Comparison of ENCODE assay signal across 14 cellular contexts in genomic region chr11:122681731-122682130, GRCh38. TPM values are rescaled to one million over a fixed set of nuclear protein-coding genes. Genes with fewer than 3 reads are reported as not detected.
A peak's percentile ranks its signal among the peaks of the same experiment; 100 is the strongest.
DNase-seq lines count a peak whose midpoint lies in the region; ATAC-seq, FAIRE-seq and TF ChIP-seq lines count a peak whose summit lies in the region.
"Had no signal": no experiment of that assay in that cellular context is flagged by ENCODE, and none has a peak within 500 bp of the region (broad histone marks: within the 10 kb centered on the region; RNA-seq: fewer than 3 reads in every experiment).

No MANE protein-coding gene starts in this region.

- FAIRE-seq in A549 (lab: Jason Lieb, UNC) = no peak

- no peak for TF ChIP-seq POLR2A in A549 (IDR thresholded peaks at IDR 0.05; ENCODE audit: low read length)

- no peaks in the 10 kb centered on the region for H3K36me3 Mint-ChIP-seq in glutamatergic neuron (ENCODE audit: unreplicated experiment)
- H3K36me3 Mint-ChIP-seq: T-cell had no signal

- H3K4me1 ChIP-seq in A549 = peaks cover 53% of the 10 kb centered on the region
- H3K4me1 ChIP-seq in PC-3 (ENCODE audit: insufficient read depth, low read length) = peaks cover 7% of the 10 kb centered on the region
- H3K4me1 ChIP-seq: colonic mucosa, right atrium auricular region had no signal

- no TSS peak for BruUV-seq in PC-3 (replicated peaks; lab: Mats Ljungman, UMichigan)

- peaks cover 3% of the 10 kb centered on the region; the same call in 1 of the 2 replicates for H4K20me1 ChIP-seq in PC-3 (ENCODE audit: low read length)

- H3K4me3 ChIP-seq in A549 (no peak overlapping the region), GM12875 (ENCODE audit: low read depth, low read length) (no peak overlapping the region), PC-3 (ENCODE audit: low read length) (no peak overlapping the region), H7 (ENCODE audit: insufficient read depth, low read depth, low read length) (no peak overlapping the region)
- H3K4me3 ChIP-seq: colonic mucosa, right atrium auricular region had no signal

- H3K27ac Mint-ChIP-seq in glutamatergic neuron (ENCODE audit: unreplicated experiment) = peak overlapping the region; percentile 64

- DNase-seq in A549 (ENCODE audit: low read depth in 1 of 2, low spot score in 1 of 2) (peak in 1 of 2 experiments; percentile 38), PC-3 (peak; percentile 37), glutamatergic neuron (peak; percentile 36), H7 (no peak), foreskin melanocyte (no peak)
- no peak for DNase-seq in stimulated activated CD4-positive, alpha-beta T cell treated with anti-CD3 and anti-CD28 coated beads, Interleukin-2, amount 100 ng/mL, for 24 hours
- DNase-seq: activated naive CD4-positive, alpha-beta T cell treated with Interleukin-2 at 50 U/mL for 16 hours; colonic mucosa; NCI-H1436; NK-92 treated with Interleukin-12 subunit alpha and Interleukin-12 subunit beta, amount 100 ng/mL, for 24 hours; T-cell had no signal

- TF ChIP-seq RAD21 in A549 (conservative IDR thresholded peaks at IDR 0.05 in 1 of 2, IDR thresholded peaks at IDR 0.05 in 1 of 2) = no peak

- ATAC-seq in A549 (peak; percentile 61 to 69; a peak in 4 of 6 replicates), PC-3 (peak; percentile 71), GM18868 (IDR thresholded peaks at IDR 0.05; ENCODE audit: unreplicated experiment) (no peak)

- no peak overlapping the region for H3K9ac ChIP-seq in PC-3 (ENCODE audit: low read length)

- H3K9me3 ChIP-seq in A549 (no peaks in the 10 kb centered on the region), PC-3 (ENCODE audit: low read length) (no peaks in the 10 kb centered on the region)
- H3K9me3 ChIP-seq: colonic mucosa, right atrium auricular region had no signal

- peaks cover 81% of the 10 kb centered on the region for H3K79me2 ChIP-seq in PC-3 (ENCODE audit: low read length)

- CTCF ChIA-PET in A549 (lab: Yijun Ruan, JAX) = interaction anchor here (1.3 to 3.0 kb wide), 2 partner anchors 100 to 172 kb away, joined by 3 to 8 read pairs; no protein-coding TSS in a partner anchor
- CTCF ChIA-PET in PC-3 (lab: Charles Lee) = interaction anchor here (0.6 kb wide), 1 partner anchor 30 kb away, joined by 4 read pairs; no protein-coding TSS in a partner anchor

- H2AFZ ChIP-seq in PC-3 (ENCODE audit: low read length) = no peak overlapping the region

- H3K36me3 ChIP-seq in PC-3 (ENCODE audit: low read depth, low read length) (no peaks in the 10 kb centered on the region), H7 (replicated peaks; ENCODE audit: control insufficient read depth, insufficient read depth, low read length) (no peaks in the 10 kb centered on the region)
- H3K36me3 ChIP-seq: colonic mucosa, right atrium auricular region had no signal

- H3K27ac ChIP-seq in A549 (peak overlapping the region; percentile 27 to 53; a peak in 3 of 6 replicates), PC-3 (ENCODE audit: low read length) (no peak overlapping the region)
- H3K27ac ChIP-seq: colonic mucosa, right atrium auricular region had no signal

- WGBS in A549 (ENCODE audit: missing lambda C conversion rate) = 33% methylated on average over 7 of the region's 7 CpGs

- H3K4me2 ChIP-seq in A549 (peak overlapping the region; percentile 60), PC-3 (ENCODE audit: low read length) (no peak overlapping the region)

- intact Hi-C loops in PC-3 (cut with micrococcal nuclease) = no loop called here

- TF ChIP-seq EP300 in A549 (IDR thresholded peaks at IDR 0.05) = no peak

- H3K4me3 Mint-ChIP-seq in glutamatergic neuron (ENCODE audit: unreplicated experiment) = no peak overlapping the region
- H3K4me3 Mint-ChIP-seq: T-cell had no signal

- POLR2A ChIA-PET in A549 (lab: Yijun Ruan, JAX) (no interaction called here), PC-3 (lab: Charles Lee; ENCODE audit: unreplicated experiment) (no interaction called here)

- H3K9me2 ChIP-seq in PC-3 (replicated peaks; ENCODE audit: low read length) = no peaks in the 10 kb centered on the region

- H3F3A ChIP-seq in PC-3 (ENCODE audit: low read length, unreplicated experiment) = no peaks in the 10 kb centered on the region

- H3K27me3 ChIP-seq in PC-3 (ENCODE audit: low read length) (no peaks in the 10 kb centered on the region), H7 (ENCODE audit: control insufficient read depth, insufficient read depth, low read length) (no peaks in the 10 kb centered on the region)
- H3K27me3 ChIP-seq: colonic mucosa, right atrium auricular region had no signal

- no peaks in the 10 kb centered on the region for H3K9me3 Mint-ChIP-seq in glutamatergic neuron (ENCODE audit: unreplicated experiment)
- H3K9me3 Mint-ChIP-seq: T-cell had no signal

- no peaks in the 10 kb centered on the region for H3K27me3 Mint-ChIP-seq in glutamatergic neuron (ENCODE audit: unreplicated experiment)
- H3K27me3 Mint-ChIP-seq: T-cell had no signal

- peaks cover 17% of the 10 kb centered on the region for H3K4me1 Mint-ChIP-seq in glutamatergic neuron (ENCODE audit: low read depth, unreplicated experiment)

- no peak for TF ChIP-seq CTCF in A549 (IDR thresholded peaks at IDR 0.05)
- 0 out of 2 replicates have a peak, but pooled peaks have one; percentile 14 for TF ChIP-seq CTCF in GM12875 (IDR thresholded peaks at IDR 0.05; ENCODE audit: borderline replicate concordance, insufficient read depth, low read depth, low read length)
- no peak for TF ChIP-seq CTCF in PC-3 (conservative IDR thresholded peaks at IDR 0.05; ENCODE audit: low read depth, low read length)
- TF ChIP-seq CTCF in glutamatergic neuron (IDR thresholded peaks at IDR 0.05; ENCODE audit: partially characterized antibody, unreplicated experiment) = no peak

TF ChIP-seq in A549, 52 proteins besides CTCF, POLR2A, EP300 and RAD21:
- TF ChIP-seq HDAC2 (IDR thresholded peaks at IDR 0.05) (no peak), HOXB5 (CRISPR knock-in tag; IDR thresholded peaks at IDR 0.05) (no peak), MAX (IDR thresholded peaks at IDR 0.05) (peak; percentile 49; the same call in 1 of the 2 replicates), GATA3 (IDR thresholded peaks at IDR 0.05; ENCODE audit: borderline replicate concordance) (0 out of 2 replicates have a peak, but pooled peaks have one; percentile 20), FOSL2 (IDR thresholded peaks at IDR 0.05) (no peak), FOSL2 (CRISPR knock-in tag; IDR thresholded peaks at IDR 0.05) (peak; percentile 26; the same call in 1 of the 2 replicates), POLR2AphosphoS2 (conservative IDR thresholded peaks at IDR 0.05; ENCODE audit: low read length) (no peak), PBX3 (IDR thresholded peaks at IDR 0.05) (peak; percentile 26; the same call in 1 of the 2 replicates), ELK1 (IDR thresholded peaks at IDR 0.05; ENCODE audit: low read depth, low read length) (no peak), USF2 (IDR thresholded peaks at IDR 0.05) (no peak), ATOH8 (CRISPR knock-in tag; IDR thresholded peaks at IDR 0.05; ENCODE audit: low read depth) (no peak), NR3C1 (IDR thresholded peaks at IDR 0.05) (no peak)

RNA-seq across cellular contexts. Expression of gene UBASH3B, which starts 26.2 kb away (rescaled TPM):
- 43.0 and 52.2 TPM in 2 replicates for polyA plus RNA-seq in A549 (2011; rRNA removed)
- polyA plus RNA-seq in A549 (2012; cell fraction: cytosol; rRNA removed) = 22.4 and 29.5 TPM in 2 replicates
- polyA plus RNA-seq in A549 (2012; cell fraction: nucleus; rRNA removed) = 25.3 and 30.1 TPM in 2 replicates
- 26.8 to 33.4 TPM (median 32.5 TPM) in 3 replicates for polyA plus RNA-seq in A549 (2017; fragmentation: RNase III; extraction: RNeasy Plus Mini Kit Qiagen cat#74134 plus additional on column Dnase treatment)
- 215 and 227 TPM in 2 replicates for polyA minus RNA-seq in A549 (2011; rRNA and poly(A)+ RNA removed)
- total RNA-seq in PC-3 (2014; rRNA removed) = 148 and 178 TPM in 2 replicates
- total RNA-seq in glutamatergic neuron (ENCODE audit: unreplicated experiment) = 6.7 TPM
- 8.1 and 15.9 TPM in 2 replicates for total RNA-seq in H7 (2014; rRNA removed; shearing (Covaris generic))

Comparison
In these comparisons a context has a peak if more than half of its experiments do, and no peak if none do; other contexts are left out.
1. DNase-seq: peak in PC-3 (single experiment) and glutamatergic neuron (single experiment); none in stimulated activated CD4-positive, alpha-beta T cell treated with anti-CD3 and anti-CD28 coated beads, Interleukin-2, amount 100 ng/mL, for 24 hours (0 of 2), H7 (single experiment) and foreskin melanocyte (single experiment).